Comparison of ENCODE assay signal across 9 cellular contexts in genomic region chr20:47857142-47857993, GRCh38.
DNase-seq lines count a peak whose midpoint lies in the region; ATAC-seq, FAIRE-seq and TF ChIP-seq lines count a peak whose summit lies in the region.
"Had no signal": no experiment of that assay in that cellular context is flagged by ENCODE, and none has a peak within 500 bp of the region (broad histone marks: within the 10 kb centered on the region; RNA-seq: fewer than 3 reads in every experiment).

No MANE protein-coding gene starts in this region.

- H3F3A ChIP-seq in GM23248 (ENCODE audit: insufficient read depth): no peaks in the 10 kb centered on the region

- whole genome bisulfite sequencing in GM23248 (ENCODE audit: low coverage in 1 of 2, low lambda C conversion rate in 2 of 2, missing lambda C conversion rate in 2 of 2), 2 experiments: 25 to 30% methylated on average over 18 of the region's 18 CpGs
- WGBS in GM12878 (ENCODE audit: insufficient coverage, insufficient replicate concordance, low lambda C conversion rate, missing lambda C conversion rate): 35% methylated on average over 18 of the region's 18 CpGs
- WGBS in thyroid gland, 2 donors: 67 to 75% methylated on average over 18 of the region's 18 CpGs

- no peak overlapping the region for H2AFZ ChIP-seq in GM23248
- H2AFZ ChIP-seq in GM12878 (ENCODE audit: control insufficient read depth, low read depth, low read length): no peak overlapping the region; the same call in 1 of the 2 replicates

- H3K9ac ChIP-seq in GM23248 (no peak overlapping the region), GM12878 (ENCODE audit: control insufficient read depth, insufficient read depth, low read length) (no peak overlapping the region)

- H3K79me2 ChIP-seq in GM23248 (ENCODE audit: insufficient read depth) (no peaks in the 10 kb centered on the region), GM12878 (ENCODE audit: control insufficient read depth, insufficient read depth, low read length) (no peaks in the 10 kb centered on the region)

- RAD21 ChIA-PET in GM12878 (lab: Charles Lee; ENCODE audit: unreplicated experiment): no interaction called here

- TF ChIP-seq RAD21 in GM12878 (IDR thresholded peaks at IDR 0.05; ENCODE audit: insufficient read depth, low read depth, low read length): no peak

- intact Hi-C loops in GM12878 (cut with micrococcal nuclease; ENCODE audit: unreplicated experiment) (no loop called here), thyroid gland (cut with DNase I) (no loop called here)

- H3K36me3 ChIP-seq in GM23248 (ENCODE audit: low read depth): no peaks in the 10 kb centered on the region
- H3K36me3 ChIP-seq in GM12878 (ENCODE audit: control insufficient read depth in 2 of 2, insufficient read depth in 2 of 2, low read length in 1 of 2): no peaks in the 10 kb centered on the region
- H3K36me3 ChIP-seq in thyroid gland: no peaks in the 10 kb centered on the region

- no peaks in the 10 kb centered on the region for H3K4me1 ChIP-seq in GM23248 (ENCODE audit: insufficient read depth)
- peaks cover 14% of the 10 kb centered on the region for H3K4me1 ChIP-seq in GM12878 (ENCODE audit: control insufficient read depth, insufficient read depth, low read length)
- H3K4me1 ChIP-seq in thyroid gland: peaks cover 0 to 16% of the 10 kb centered on the region in 2 donors

- TF ChIP-seq CTCF in GM12878 (IDR thresholded peaks at IDR 0.05 in 2 of 3, conservative IDR thresholded peaks at IDR 0.05 in 1 of 3; ENCODE audit: control insufficient read depth in 2 of 3, extremely low read depth in 1 of 3, insufficient read depth in 1 of 3, low read depth in 3 of 3, low read length in 3 of 3) (no peak), thyroid gland (IDR thresholded peaks at IDR 0.05) (no peak)

- no peaks in the 10 kb centered on the region for H4K20me1 ChIP-seq in GM23248 (ENCODE audit: insufficient read depth)
- no peaks in the 10 kb centered on the region for H4K20me1 ChIP-seq in GM12878 (ENCODE audit: control insufficient read depth, insufficient read depth)

- DNase-seq in GM23248: peak; percentile 26
- no peak for DNase-seq in GM12878 (ENCODE audit: low read depth, low spot score)
- peak; percentile 91 for DNase-seq in kidney tubule cell (ENCODE audit: low spot score)
- DNase-seq in thyroid gland: no peak
- DNase-seq in activated effector memory CD4-positive, alpha-beta T cell treated with anti-CD3 and anti-CD28 coated beads, Interleukin-2, amount 50 U/mL, for 16 hours: no peak
- no peak for DNase-seq in T-helper 2 cell
- DNase-seq: activated naive CD8-positive, alpha-beta T cell treated with anti-CD3 and anti-CD28 coated beads, Interleukin-2, amount 10 ng/mL, durations not matched to agents 7 days and 5 days; GOT3 had no signal

- in situ Hi-C loops in GM23248 (cut with MboI): no loop called here
- in situ Hi-C loops in GM12878 (cut with MboI): no loop called here

- H3K4me3 ChIP-seq in GM23248 (no peak overlapping the region), GM12878 (no peak overlapping the region), thyroid gland (replicated peaks in 1 of 3) (no peak overlapping the region)

- FAIRE-seq in GM12878 (lab: Jason Lieb, UNC): peak; percentile 44

- no peaks in the 10 kb centered on the region for H3K9me3 ChIP-seq in GM23248 (ENCODE audit: low read depth)
- H3K9me3 ChIP-seq in GM12878 (replicated peaks; ENCODE audit: control insufficient read depth, insufficient read depth, low read length): no peaks in the 10 kb centered on the region; the same call in 2 of the 3 replicates
- no peaks in the 10 kb centered on the region for H3K9me3 ChIP-seq in thyroid gland

- CTCF ChIA-PET in GM12878 (lab: Yijun Ruan, JAX): interaction anchor here (0.6 to 1.7 kb wide), 3 partner anchors 137 to 763 kb away, joined by 3 to 8 read pairs (median 3); no protein-coding TSS in a partner anchor

- no peak overlapping the region for H3K4me2 ChIP-seq in GM23248 (ENCODE audit: unreplicated experiment)
- H3K4me2 ChIP-seq in GM12878 (ENCODE audit: control insufficient read depth, insufficient read depth): peak overlapping the region; percentile 25; the same call in 1 of the 2 replicates

- H3K9me2 ChIP-seq in GM23248 (ENCODE audit: insufficient read depth): no peaks in the 10 kb centered on the region

- SMC1A ChIA-PET in GM12878 (lab: Charles Lee; ENCODE audit: uncharacterized antibody, unreplicated experiment): interaction anchor here (0.6 kb wide), 1 partner anchor 167 kb away, joined by 3 read pairs; no protein-coding TSS in a partner anchor

- no TSS peak for BruUV-seq in GM12878 (replicated peaks; lab: Mats Ljungman, UMichigan)

- ATAC-seq in GM12878 (peak; percentile 86), GM18868 (IDR thresholded peaks at IDR 0.05; ENCODE audit: unreplicated experiment) (no peak)

- POLR2A ChIA-PET in GM12878 (lab: Charles Lee): no interaction called here

- no peak overlapping the region for H3K27ac ChIP-seq in GM23248
- H3K27ac ChIP-seq in GM12878 (ENCODE audit: control insufficient read depth, insufficient read depth): no peak overlapping the region
- peak overlapping the region in 2 of 3 donors; percentile 6 to 9 for H3K27ac ChIP-seq in thyroid gland

- no peak for TF ChIP-seq EP300 in GM12878 (IDR thresholded peaks at IDR 0.05; ENCODE audit: borderline replicate concordance in 1 of 2, control insufficient read depth in 1 of 2, low read depth in 2 of 2, low read length in 2 of 2)

- 0 out of 2 replicates have a peak, but pooled peaks cover 3% of the 10 kb centered on the region for H3K27me3 ChIP-seq in GM23248 (replicated peaks; ENCODE audit: insufficient read depth)
- H3K27me3 ChIP-seq in GM12878 (replicated peaks in 1 of 2; ENCODE audit: control insufficient read depth in 2 of 2, insufficient read depth in 2 of 2, low read length in 1 of 2): no peaks in the 10 kb centered on the region
- H3K27me3 ChIP-seq in thyroid gland: no peaks in the 10 kb centered on the region

- TF ChIP-seq POLR2A in GM12878 (IDR thresholded peaks at IDR 0.05; ENCODE audit: low read depth, low read length) (no peak), thyroid gland (IDR thresholded peaks at IDR 0.05) (no peak)

TF ChIP-seq in GM12878, 131 proteins besides CTCF, POLR2A, EP300 and RAD21 (continues in another document):
- TF ChIP-seq BHLHE40 (IDR thresholded peaks at IDR 0.05; ENCODE audit: borderline replicate concordance in 1 of 2, low read depth in 2 of 2, low read length in 1 of 2) (peak in 1 of 2 experiments; percentile 29; a peak in 1 of 4 replicates), GATAD2B (conservative IDR thresholded peaks at IDR 0.05; ENCODE audit: low read depth) (peak; percentile 29; the same call in 1 of the 2 replicates), SREBF2 (IDR thresholded peaks at IDR 0.05; ENCODE audit: low read length) (no peak), NRF1 (conservative IDR thresholded peaks at IDR 0.05; ENCODE audit: low read depth, low read length) (no peak), ZNF687 (IDR thresholded peaks at IDR 0.05) (no peak), MTA3 (IDR thresholded peaks at IDR 0.05; ENCODE audit: borderline replicate concordance, low read length) (no peak), HSF1 (IDR thresholded peaks at IDR 0.05; ENCODE audit: low read depth, low read length) (no peak), ZZZ3 (IDR thresholded peaks at IDR 0.05; ENCODE audit: control insufficient read depth, insufficient read length, low read depth) (no peak), JUND (IDR thresholded peaks at IDR 0.05; ENCODE audit: low read depth, low read length) (no peak), EED (IDR thresholded peaks at IDR 0.05; ENCODE audit: low read depth) (peak; percentile 44), NR2F1 (conservative IDR thresholded peaks at IDR 0.05) (peak; percentile 36; the same call in 1 of the 2 replicates), MEF2B (IDR thresholded peaks at IDR 0.05; ENCODE audit: partially characterized antibody, poor library complexity, severe bottlenecking) (peak; percentile 59)

Comparison
In these comparisons a context has a peak if more than half of its experiments do, and no peak if none do; other contexts are left out.
1. DNase-seq: peak in GM23248 (single experiment) and kidney tubule cell (single experiment); none in GM12878 (single experiment), thyroid gland (0 of 2), activated effector memory CD4-positive, alpha-beta T cell treated with anti-CD3 and anti-CD28 coated beads, Interleukin-2, amount 50 U/mL, for 16 hours (single experiment) and T-helper 2 cell (0 of 5).
2. H3K27ac ChIP-seq: peak in thyroid gland (2 of 3); none in GM23248 (single experiment) and GM12878 (single experiment).